13 cellular contexts compared by ENCODE assay signal in the genomic region with DNA sequence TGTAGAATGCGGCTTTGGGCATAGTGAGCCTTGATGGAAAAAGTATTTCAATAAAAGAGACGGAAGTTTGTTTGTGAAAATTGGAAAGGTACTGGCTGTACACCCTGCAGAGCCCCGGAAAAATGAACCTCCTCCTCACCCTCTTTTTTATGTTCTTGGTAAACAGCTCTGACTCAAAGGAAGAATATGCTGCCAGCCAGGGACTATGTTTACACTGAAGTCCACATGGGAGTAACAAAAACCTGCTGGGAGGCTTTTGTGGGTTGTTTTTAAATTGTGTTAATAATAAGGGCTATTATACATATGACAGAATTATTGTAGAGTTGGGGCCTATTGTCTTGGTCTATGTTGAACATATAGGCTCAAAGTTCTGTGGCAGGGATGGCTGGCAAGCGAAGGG.
DNase-seq lines count a peak whose midpoint lies in the region; ATAC-seq, FAIRE-seq and TF ChIP-seq lines count a peak whose summit lies in the region.
"Had no signal": no experiment of that assay in that cellular context is flagged by ENCODE, and none has a peak within 500 bp of the region (broad histone marks: within the 10 kb centered on the region; RNA-seq: fewer than 3 reads in every experiment).

No MANE protein-coding gene starts in this region.

- no peaks in the 10 kb centered on the region for H3K36me3 Mint-ChIP-seq in astrocyte (ENCODE audit: low read depth, unreplicated experiment)

- no peak for ATAC-seq in left cardiac atrium

- H3K4me3 Mint-ChIP-seq in astrocyte (ENCODE audit: unreplicated experiment) = no peak overlapping the region
- H3K4me3 Mint-ChIP-seq: activated naive CD4-positive, alpha-beta T cell treated with anti-CD3 and anti-CD28 coated beads for 36 hours had no signal

- peaks cover 7% of the 10 kb centered on the region for H3K9me3 Mint-ChIP-seq in astrocyte (ENCODE audit: unreplicated experiment)
- H3K9me3 Mint-ChIP-seq: activated naive CD4-positive, alpha-beta T cell treated with anti-CD3 and anti-CD28 coated beads for 36 hours had no signal

- H3K4me1 ChIP-seq in astrocyte (ENCODE audit: insufficient read depth, low read length) = peaks cover 8% of the 10 kb centered on the region
- H3K4me1 ChIP-seq: BLaER1, uterus had no signal

- TF ChIP-seq CTCF in astrocyte (IDR thresholded peaks at IDR 0.05; ENCODE audit: insufficient read depth, low read depth, low read length) (no peak), foreskin fibroblast (IDR thresholded peaks at IDR 0.05; ENCODE audit: low read depth, low read length) (no peak)

- H3K4me1 Mint-ChIP-seq in astrocyte (ENCODE audit: low read depth, unreplicated experiment) = peaks cover 5% of the 10 kb centered on the region

- H2AFZ ChIP-seq in astrocyte (ENCODE audit: low read depth, low read length) = no peak overlapping the region

- H3K27ac ChIP-seq in astrocyte (ENCODE audit: low read depth, low read length) = no peak overlapping the region
- H3K27ac ChIP-seq: BLaER1 had no signal

- H3K4me3 ChIP-seq in astrocyte (ENCODE audit: insufficient read depth, low read depth, low read length) = no peak overlapping the region
- no peak overlapping the region for H3K4me3 ChIP-seq in foreskin fibroblast (ENCODE audit: low read depth in 1 of 2, low read length in 2 of 2)
- H3K4me3 ChIP-seq: BLaER1, uterus had no signal

- FAIRE-seq in astrocyte (lab: Jason Lieb, UNC) = no peak

- H3K27me3 Mint-ChIP-seq in astrocyte (ENCODE audit: low read depth, unreplicated experiment) = peaks cover 17% of the 10 kb centered on the region

- intact Hi-C loops in left cardiac atrium (cut with DNase I) (no loop called here), posterior cingulate gyrus (cut with DNase I) (no loop called here)

- H3K4me2 ChIP-seq in astrocyte (ENCODE audit: low read length) = no peak overlapping the region
- H3K4me2 ChIP-seq: BLaER1 had no signal

- H3K9ac ChIP-seq in astrocyte (ENCODE audit: low read length) = no peak overlapping the region
- H3K9ac ChIP-seq: BLaER1 had no signal

- H3K9me3 ChIP-seq in astrocyte (ENCODE audit: insufficient read depth, low read depth, low read length) = no peaks in the 10 kb centered on the region
- H3K9me3 ChIP-seq: BLaER1, uterus had no signal

- H3K27me3 ChIP-seq in astrocyte (ENCODE audit: insufficient read depth, low read length) = peaks cover 3% of the 10 kb centered on the region
- H3K27me3 ChIP-seq: BLaER1, uterus had no signal

- H3K27ac Mint-ChIP-seq in astrocyte (ENCODE audit: unreplicated experiment) = no peak overlapping the region
- H3K27ac Mint-ChIP-seq: activated naive CD4-positive, alpha-beta T cell treated with anti-CD3 and anti-CD28 coated beads for 36 hours had no signal

- DNase-seq in AG08396 (ENCODE audit: low spot score) (peak; percentile 53), HS-5 (ENCODE audit: low read depth) (peak; percentile 3), astrocyte (ENCODE audit: low read depth) (peak; percentile 51), foreskin fibroblast (peak; percentile 42 to 74), left cardiac atrium (no peak), NCI-H82 treated with DMSO at 0.1 percent for 48 hours (lab: John Stamatoyannopoulos, UW; ENCODE audit: unreplicated experiment) (no peak), posterior cingulate gyrus (no peak)
- no peak for DNase-seq in activated CD4-positive, alpha-beta T cell treated with anti-CD3 and anti-CD28 coated beads, Interleukin-2, amount 50 U/mL, for 4 hours
- DNase-seq: activated naive CD4-positive, alpha-beta T cell treated with anti-CD3 and anti-CD28 coated beads for 36 hours; MM.1S; stimulated activated CD4-positive, alpha-beta T cell treated with anti-CD3 and anti-CD28 coated beads, Interleukin-1b, Interleukin-23, amount 100 ng/mL, for 48 hours; uterus had no signal

- no peaks in the 10 kb centered on the region for H3K79me2 ChIP-seq in astrocyte (ENCODE audit: insufficient read depth, low read length)

- H3K36me3 ChIP-seq in astrocyte (ENCODE audit: insufficient read depth, low read length) = no peaks in the 10 kb centered on the region
- H3K36me3 ChIP-seq: BLaER1, uterus had no signal

- H4K20me1 ChIP-seq in astrocyte (ENCODE audit: insufficient read depth, low read length) = no peaks in the 10 kb centered on the region
- H4K20me1 ChIP-seq: BLaER1 had no signal

Comparison
In these comparisons a context has a peak if more than half of its experiments do, and no peak if none do; other contexts are left out.
1. DNase-seq: peak in AG08396 (single experiment), HS-5 (single experiment), astrocyte (single experiment) and foreskin fibroblast (2 of 2); none in activated CD4-positive, alpha-beta T cell treated with anti-CD3 and anti-CD28 coated beads, Interleukin-2, amount 50 U/mL, for 4 hours (0 of 2), left cardiac atrium (single experiment), NCI-H82 treated with DMSO at 0.1 percent for 48 hours (single experiment) and posterior cingulate gyrus (0 of 10).